30 cellular contexts compared by ENCODE assay signal in the genomic region with DNA sequence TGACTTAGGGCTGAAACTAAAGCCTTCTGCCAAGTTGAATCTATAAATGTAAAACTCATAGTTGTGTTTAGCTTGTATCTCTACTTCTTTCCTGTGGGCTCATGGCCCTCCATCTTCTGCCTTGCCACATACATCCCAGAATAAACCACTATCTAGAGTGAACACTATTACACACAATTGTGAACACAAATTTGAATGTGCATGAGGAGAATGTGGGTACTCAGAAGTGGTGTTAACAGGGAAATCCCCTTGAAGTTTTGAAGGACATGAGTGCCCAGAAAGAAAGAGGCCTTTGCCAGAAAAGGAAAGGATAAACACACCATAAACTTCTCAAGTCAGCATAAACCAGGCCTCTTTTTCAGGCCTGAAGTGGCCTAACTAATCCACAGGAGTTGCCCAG.
"Had no signal": no experiment of that assay in that cellular context is flagged by ENCODE, and none has a peak within 500 bp of the region (broad histone marks: within the 10 kb centered on the region; RNA-seq: fewer than 3 reads in every experiment).

No MANE protein-coding gene starts in this region.

- DNase-seq: activated CD4-positive, alpha-beta memory T cell treated with anti-CD3 and anti-CD28 coated beads, Interleukin-2, amount 10 ng/mL, durations not matched to agents 7 days and 5 days; activated CD4-positive, alpha-beta T cell treated with anti-CD3 and anti-CD28 coated beads for 36 hours; activated CD4-positive, alpha-beta T cell treated with anti-CD3 and anti-CD28 coated beads, Interleukin-2, amount 10 ng/mL, durations not matched to agents 24 days and 14 days; activated CD4-positive, alpha-beta T cell treated with anti-CD3 and anti-CD28 coated beads, Interleukin-2, amount 50 U/mL, for 4 hours; activated CD4-positive, CD25-positive, alpha-beta regulatory T cell; activated CD4-positive, CD25-positive, alpha-beta regulatory T cell treated with anti-CD3 and anti-CD28 coated beads, Interleukin-2, amount 50 U/mL, for 72 hours; activated CD8-positive, alpha-beta memory T cell treated with anti-CD3 and anti-CD28 coated beads, Interleukin-2, amount 50 U/mL, for 48 hours; activated gamma-delta T cell; activated naive CD4-positive, alpha-beta T cell; activated naive CD4-positive, alpha-beta T cell treated with anti-CD3 and anti-CD28 coated beads, Interleukin-2, amount 10 ng/mL, durations not matched to agents 7 days and 5 days; activated T-cell treated with anti-CD3 and anti-CD28 coated beads for 4 hours; activated T-cell treated with anti-CD3 and anti-CD28 coated beads, Interleukin-2, amount 50 U/mL, for 24 hours; activated T-cell treated with anti-CD3 and anti-CD28 coated beads, Interleukin-2, amount 50 U/mL, for 72 hours; adrenal gland; amygdala; central memory CD4-positive, alpha-beta T cell; dorsolateral prefrontal cortex; effector memory CD4-positive, alpha-beta T cell; endodermal cell; foreskin fibroblast; T-helper 2 cell had no signal

- FAIRE-seq: frontal cortex had no signal

- H3K4me3 ChIP-seq: adrenal gland, ascending aorta, breast epithelium, cardiac muscle cell, coronary artery, dorsolateral prefrontal cortex had no signal

- H3K9me3 Mint-ChIP-seq: activated CD4-positive, alpha-beta memory T cell treated with anti-CD3 and anti-CD28 coated beads, Interleukin-2, amount 10 ng/mL, durations not matched to agents 7 days and 5 days; activated CD4-positive, alpha-beta T cell treated with anti-CD3 and anti-CD28 coated beads, Interleukin-2, amount 10 ng/mL, durations not matched to agents 24 days and 14 days; activated naive CD4-positive, alpha-beta T cell treated with anti-CD3 and anti-CD28 coated beads, Interleukin-2, amount 10 ng/mL, durations not matched to agents 7 days and 5 days; activated naive CD4-positive, alpha-beta T cell treated with anti-CD3 and anti-CD28 coated beads, Interleukin-2, amount 50 U/mL, for 72 hours; activated T-cell treated with anti-CD3 and anti-CD28 coated beads, Interleukin-2, amount 50 U/mL, for 24 hours; activated T-cell treated with anti-CD3 and anti-CD28 coated beads, Interleukin-2, amount 50 U/mL, for 72 hours; dendritic cell treated with granulocyte-macrophage colony-stimulating factor and Interleukin-4, amounts not matched to agents 40 ng/mL and 50 ng/mL, for 4 days; endodermal cell had no signal

- H3K36me3 ChIP-seq: adrenal gland, ascending aorta, breast epithelium, cardiac muscle cell had no signal

- H3K27ac ChIP-seq: adrenal gland, ascending aorta, breast epithelium, cardiac muscle cell, coronary artery, dorsolateral prefrontal cortex had no signal

- ATAC-seq: activated CD4-positive, alpha-beta T cell treated with anti-CD3 and anti-CD28 coated beads for 36 hours; activated naive CD4-positive, alpha-beta T cell treated with anti-CD3 and anti-CD28 coated beads, Interleukin-2, amount 50 U/mL, for 72 hours; activated T-cell treated with anti-CD3 and anti-CD28 coated beads, Interleukin-2, amount 50 U/mL, for 72 hours; esophagus mucosa had no signal

- H3K27me3 Mint-ChIP-seq: activated CD4-positive, alpha-beta memory T cell treated with anti-CD3 and anti-CD28 coated beads, Interleukin-2, amount 10 ng/mL, durations not matched to agents 7 days and 5 days; activated CD4-positive, alpha-beta T cell treated with anti-CD3 and anti-CD28 coated beads for 36 hours; activated naive CD4-positive, alpha-beta T cell treated with anti-CD3 and anti-CD28 coated beads, Interleukin-2, amount 10 ng/mL, durations not matched to agents 7 days and 5 days; activated T-cell treated with anti-CD3 and anti-CD28 coated beads, Interleukin-2, amount 50 U/mL, for 24 hours; dendritic cell treated with granulocyte-macrophage colony-stimulating factor and Interleukin-4, amounts not matched to agents 40 ng/mL and 50 ng/mL, for 4 days had no signal

- H3K4me1 Mint-ChIP-seq: activated CD4-positive, alpha-beta memory T cell treated with anti-CD3 and anti-CD28 coated beads, Interleukin-2, amount 10 ng/mL, durations not matched to agents 7 days and 5 days; activated CD4-positive, alpha-beta T cell treated with anti-CD3 and anti-CD28 coated beads for 36 hours; activated CD4-positive, alpha-beta T cell treated with anti-CD3 and anti-CD28 coated beads, Interleukin-2, amount 10 ng/mL, durations not matched to agents 24 days and 14 days; activated naive CD4-positive, alpha-beta T cell treated with anti-CD3 and anti-CD28 coated beads, Interleukin-2, amount 10 ng/mL, durations not matched to agents 7 days and 5 days; brain had no signal

- H3K27ac Mint-ChIP-seq: activated CD4-positive, alpha-beta memory T cell treated with anti-CD3 and anti-CD28 coated beads, Interleukin-2, amount 10 ng/mL, durations not matched to agents 7 days and 5 days; activated CD4-positive, alpha-beta T cell treated with anti-CD3 and anti-CD28 coated beads for 36 hours; activated CD4-positive, alpha-beta T cell treated with anti-CD3 and anti-CD28 coated beads, Interleukin-2, amount 10 ng/mL, durations not matched to agents 24 days and 14 days; activated naive CD4-positive, alpha-beta T cell treated with anti-CD3 and anti-CD28 coated beads, Interleukin-2, amount 10 ng/mL, durations not matched to agents 7 days and 5 days; activated naive CD4-positive, alpha-beta T cell treated with anti-CD3 and anti-CD28 coated beads, Interleukin-2, amount 50 U/mL, for 72 hours; activated T-cell treated with anti-CD3 and anti-CD28 coated beads, Interleukin-2, amount 50 U/mL, for 24 hours; activated T-cell treated with anti-CD3 and anti-CD28 coated beads, Interleukin-2, amount 50 U/mL, for 72 hours; brain; dendritic cell treated with granulocyte-macrophage colony-stimulating factor and Interleukin-4, amounts not matched to agents 40 ng/mL and 50 ng/mL, for 4 days; endodermal cell had no signal

- H3K27me3 ChIP-seq: adrenal gland, ascending aorta, breast epithelium, cardiac muscle cell, dorsolateral prefrontal cortex had no signal

- H3K36me3 Mint-ChIP-seq: activated naive CD4-positive, alpha-beta T cell treated with anti-CD3 and anti-CD28 coated beads, Interleukin-2, amount 10 ng/mL, durations not matched to agents 7 days and 5 days; activated naive CD4-positive, alpha-beta T cell treated with anti-CD3 and anti-CD28 coated beads, Interleukin-2, amount 50 U/mL, for 72 hours; brain had no signal

- H3K4me3 Mint-ChIP-seq: activated CD4-positive, alpha-beta memory T cell treated with anti-CD3 and anti-CD28 coated beads, Interleukin-2, amount 10 ng/mL, durations not matched to agents 7 days and 5 days; activated CD4-positive, alpha-beta T cell treated with anti-CD3 and anti-CD28 coated beads for 36 hours; activated CD4-positive, alpha-beta T cell treated with anti-CD3 and anti-CD28 coated beads, Interleukin-2, amount 10 ng/mL, durations not matched to agents 24 days and 14 days; activated naive CD4-positive, alpha-beta T cell treated with anti-CD3 and anti-CD28 coated beads, Interleukin-2, amount 10 ng/mL, durations not matched to agents 7 days and 5 days; activated T-cell treated with anti-CD3 and anti-CD28 coated beads, Interleukin-2, amount 50 U/mL, for 24 hours; activated T-cell treated with anti-CD3 and anti-CD28 coated beads, Interleukin-2, amount 50 U/mL, for 72 hours; brain; dendritic cell treated with granulocyte-macrophage colony-stimulating factor and Interleukin-4, amounts not matched to agents 40 ng/mL and 50 ng/mL, for 4 days; endodermal cell had no signal

- H3K9me3 ChIP-seq: adrenal gland, ascending aorta, breast epithelium had no signal

- H3K4me1 ChIP-seq: adrenal gland, ascending aorta, breast epithelium had no signal
